ENCODE assay signal across 22 cellular contexts in the genomic region with DNA sequence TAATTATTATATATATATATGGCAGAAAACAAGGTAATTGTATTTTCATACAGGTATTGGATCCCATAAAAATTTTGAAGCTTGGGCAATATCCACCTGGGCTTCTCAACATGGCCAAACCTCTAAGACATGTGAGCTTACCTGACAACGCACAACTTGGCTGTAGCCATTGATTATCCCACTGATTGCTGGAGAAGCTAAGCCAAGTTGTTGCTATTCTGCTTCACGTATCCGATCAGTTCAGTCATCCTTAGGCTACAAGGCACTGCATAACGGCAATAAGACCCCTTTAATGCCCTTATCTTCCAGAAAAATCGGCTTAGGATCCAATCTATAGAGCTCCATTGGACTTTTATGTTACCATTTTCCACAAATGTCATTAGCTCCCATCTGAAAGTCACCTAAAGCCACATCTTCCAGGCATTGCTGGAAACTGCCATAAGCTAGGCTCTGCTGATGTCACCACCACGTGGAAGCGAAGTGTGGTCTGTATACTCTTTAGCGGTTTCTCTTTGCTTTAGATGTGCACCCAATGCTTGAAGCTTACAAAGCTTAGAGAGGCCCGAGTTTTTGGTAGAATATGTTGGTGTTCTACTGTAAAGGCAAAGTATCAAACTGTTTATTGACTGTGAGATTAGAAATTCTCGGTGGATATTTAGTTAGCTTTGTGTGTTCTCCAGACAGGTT.
DNase-seq lines count a peak whose midpoint lies in the region; ATAC-seq and TF ChIP-seq lines count a peak whose summit lies in the region.
"Had no signal": no experiment of that assay in that cellular context is flagged by ENCODE, and none has a peak within 500 bp of the region (broad histone marks: within the 10 kb centered on the region; RNA-seq: fewer than 3 reads in every experiment).

No MANE protein-coding gene starts in this region.

- H3K9me3 Mint-ChIP-seq in activated naive CD8-positive, alpha-beta T cell treated with anti-CD3 and anti-CD28 coated beads, Interleukin-2, amount 10 ng/mL, durations not matched to agents 7 days and 5 days, result no peaks in the 10 kb centered on the region
- no peaks in the 10 kb centered on the region for H3K9me3 Mint-ChIP-seq in activated naive CD8-positive, alpha-beta T cell treated with anti-CD3 and anti-CD28 coated beads for 36 hours
- H3K9me3 Mint-ChIP-seq in WTC11, result peaks cover 7% of the 10 kb centered on the region; the same call in 1 of the 2 replicates
- no peaks in the 10 kb centered on the region for H3K9me3 Mint-ChIP-seq in stimulated activated naive CD8-positive, alpha-beta T cell treated with anti-CD3 and anti-CD28 coated beads, Interleukin-15, amount 100 ng/mL, for 72 hours
- H3K9me3 Mint-ChIP-seq: activated T-helper 1 cell treated with anti-CD3 and anti-CD28 coated beads, Interleukin-12 subunit alpha, Interleukin-12 subunit beta, Interleukin-2, Interleukin-4 antibody, amounts not matched to agents 30 ng/mL and 10 ng/mL and 1 ng/mL, durations not matched to agents 14 hours and 24 hours and 36 hours; nephron progenitor cell; T-helper 1 cell treated with Interleukin-12 subunit alpha and Interleukin-12 subunit beta and Interleukin-4 antibody, amounts not matched to agents 30 μg/mL and 1 μg/mL, for 36 hours had no signal

- POLR2A ChIA-PET in activated naive CD8-positive, alpha-beta T cell treated with anti-CD3 and anti-CD28 coated beads, Interleukin-2, amount 10 ng/mL, durations not matched to agents 7 days and 5 days (lab: Charles Lee), result no interaction called here
- POLR2A ChIA-PET in WTC11 (lab: Charles Lee), result no interaction called here

- no peak overlapping the region for H3K4me3 Mint-ChIP-seq in activated naive CD8-positive, alpha-beta T cell treated with anti-CD3 and anti-CD28 coated beads, Interleukin-2, amount 10 ng/mL, durations not matched to agents 7 days and 5 days
- no peak overlapping the region for H3K4me3 Mint-ChIP-seq in activated naive CD8-positive, alpha-beta T cell treated with anti-CD3 and anti-CD28 coated beads for 36 hours
- no peak overlapping the region for H3K4me3 Mint-ChIP-seq in WTC11
- no peak overlapping the region for H3K4me3 Mint-ChIP-seq in stimulated activated naive CD8-positive, alpha-beta T cell treated with anti-CD3 and anti-CD28 coated beads, Interleukin-15, amount 100 ng/mL, for 72 hours
- H3K4me3 Mint-ChIP-seq: activated T-helper 1 cell treated with anti-CD3 and anti-CD28 coated beads, Interleukin-12 subunit alpha, Interleukin-12 subunit beta, Interleukin-2, Interleukin-4 antibody, amounts not matched to agents 30 ng/mL and 10 ng/mL and 1 ng/mL, durations not matched to agents 14 hours and 24 hours and 36 hours; nephron progenitor cell; T-helper 1 cell treated with Interleukin-12 subunit alpha and Interleukin-12 subunit beta and Interleukin-4 antibody, amounts not matched to agents 30 μg/mL and 1 μg/mL, for 36 hours; type B pancreatic cell had no signal

- DNase-seq in NCI-H2171 treated with DMSO at 0.1 percent for 48 hours (lab: John Stamatoyannopoulos, UW) (peak; percentile 23), NCI-H2171 (lab: John Stamatoyannopoulos, UW) (no peak), WTC11 (ENCODE audit: low spot score) (no peak)
- no peak for DNase-seq in activated naive CD8-positive, alpha-beta T cell treated with anti-CD3 and anti-CD28 coated beads, Interleukin-2, amount 10 ng/mL, durations not matched to agents 7 days and 5 days
- DNase-seq in activated naive CD8-positive, alpha-beta T cell treated with anti-CD3 and anti-CD28 coated beads for 36 hours, result no peak
- DNase-seq in stimulated activated naive CD8-positive, alpha-beta T cell treated with anti-CD3 and anti-CD28 coated beads, Interleukin-15, amount 100 ng/mL, for 72 hours, result no peak
- DNase-seq: AML-193; body of pancreas; DMS79 treated with DMSO at 0.1 percent for 48 hours; effector CD4-positive, alpha-beta T cell; erythroblast; NCI-H1105 treated with DMSO at 0.1 percent for 48 hours; NCI-H2081; NCI-H510A; nephron progenitor cell; right lobe of liver; SHP77 had no signal

- H3K4me1 Mint-ChIP-seq in activated naive CD8-positive, alpha-beta T cell treated with anti-CD3 and anti-CD28 coated beads, Interleukin-2, amount 10 ng/mL, durations not matched to agents 7 days and 5 days, result no peaks in the 10 kb centered on the region
- no peaks in the 10 kb centered on the region for H3K4me1 Mint-ChIP-seq in activated naive CD8-positive, alpha-beta T cell treated with anti-CD3 and anti-CD28 coated beads for 36 hours
- H3K4me1 Mint-ChIP-seq in WTC11, result no peaks in the 10 kb centered on the region
- no peaks in the 10 kb centered on the region for H3K4me1 Mint-ChIP-seq in stimulated activated naive CD8-positive, alpha-beta T cell treated with anti-CD3 and anti-CD28 coated beads, Interleukin-15, amount 100 ng/mL, for 72 hours

- peak; percentile 79 for ATAC-seq in activated naive CD8-positive, alpha-beta T cell treated with anti-CD3 and anti-CD28 coated beads, Interleukin-2, amount 10 ng/mL, durations not matched to agents 7 days and 5 days (ENCODE audit: low read depth)
- no peak for ATAC-seq in WTC11
- peak; percentile 74 for ATAC-seq in stimulated activated naive CD8-positive, alpha-beta T cell treated with anti-CD3 and anti-CD28 coated beads, Interleukin-15, amount 100 ng/mL, for 72 hours
- ATAC-seq in HG03520 (IDR thresholded peaks at IDR 0.05; ENCODE audit: unreplicated experiment), result no peak
- ATAC-seq in HG03097 (IDR thresholded peaks at IDR 0.05; ENCODE audit: low FRiP score, unreplicated experiment), result no peak
- ATAC-seq: body of pancreas, right lobe of liver had no signal

- TF ChIP-seq CTCF in WTC11 (IDR thresholded peaks at IDR 0.05), result no peak

- CTCF ChIA-PET in WTC11 (lab: Charles Lee), result interaction anchor here (0.6 to 2.6 kb wide), 3 partner anchors 49 to 550 kb away, joined by 5 to 19 read pairs (median 7); no protein-coding TSS in a partner anchor

- H3K27ac Mint-ChIP-seq in activated naive CD8-positive, alpha-beta T cell treated with anti-CD3 and anti-CD28 coated beads, Interleukin-2, amount 10 ng/mL, durations not matched to agents 7 days and 5 days, result no peak overlapping the region
- no peak overlapping the region for H3K27ac Mint-ChIP-seq in activated naive CD8-positive, alpha-beta T cell treated with anti-CD3 and anti-CD28 coated beads for 36 hours
- no peak overlapping the region for H3K27ac Mint-ChIP-seq in WTC11
- no peak overlapping the region for H3K27ac Mint-ChIP-seq in stimulated activated naive CD8-positive, alpha-beta T cell treated with anti-CD3 and anti-CD28 coated beads, Interleukin-15, amount 100 ng/mL, for 72 hours
- H3K27ac Mint-ChIP-seq: activated T-helper 1 cell treated with anti-CD3 and anti-CD28 coated beads, Interleukin-12 subunit alpha, Interleukin-12 subunit beta, Interleukin-2, Interleukin-4 antibody, amounts not matched to agents 30 ng/mL and 10 ng/mL and 1 ng/mL, durations not matched to agents 14 hours and 24 hours and 36 hours; nephron progenitor cell; T-helper 1 cell treated with Interleukin-12 subunit alpha and Interleukin-12 subunit beta and Interleukin-4 antibody, amounts not matched to agents 30 μg/mL and 1 μg/mL, for 36 hours; type B pancreatic cell had no signal

- no peaks in the 10 kb centered on the region for H3K36me3 Mint-ChIP-seq in activated naive CD8-positive, alpha-beta T cell treated with anti-CD3 and anti-CD28 coated beads, Interleukin-2, amount 10 ng/mL, durations not matched to agents 7 days and 5 days
- H3K36me3 Mint-ChIP-seq in activated naive CD8-positive, alpha-beta T cell treated with anti-CD3 and anti-CD28 coated beads for 36 hours, result no peaks in the 10 kb centered on the region
- no peaks in the 10 kb centered on the region for H3K36me3 Mint-ChIP-seq in WTC11
- H3K36me3 Mint-ChIP-seq: type B pancreatic cell had no signal

- H3K27me3 Mint-ChIP-seq in activated naive CD8-positive, alpha-beta T cell treated with anti-CD3 and anti-CD28 coated beads, Interleukin-2, amount 10 ng/mL, durations not matched to agents 7 days and 5 days, result no peaks in the 10 kb centered on the region
- H3K27me3 Mint-ChIP-seq in activated naive CD8-positive, alpha-beta T cell treated with anti-CD3 and anti-CD28 coated beads for 36 hours, result peaks cover 4% of the 10 kb centered on the region
- H3K27me3 Mint-ChIP-seq in WTC11 (ENCODE audit: low read depth), result no peaks in the 10 kb centered on the region
- peaks cover 9% of the 10 kb centered on the region for H3K27me3 Mint-ChIP-seq in stimulated activated naive CD8-positive, alpha-beta T cell treated with anti-CD3 and anti-CD28 coated beads, Interleukin-15, amount 100 ng/mL, for 72 hours

TF ChIP-seq in WTC11, 78 proteins besides CTCF, POLR2A, EP300 and RAD21 (continues in another document):
- TF ChIP-seq HMGA2 (CRISPR knock-in tag; IDR thresholded peaks at IDR 0.05) (peak; percentile 5; the same call in 1 of the 2 replicates), ZNF281 (CRISPR knock-in tag; IDR thresholded peaks at IDR 0.05) (no peak)

Comparison
In these comparisons a context has a peak if more than half of its experiments do, and no peak if none do; other contexts are left out.
1. ATAC-seq: peak in activated naive CD8-positive, alpha-beta T cell treated with anti-CD3 and anti-CD28 coated beads, Interleukin-2, amount 10 ng/mL, durations not matched to agents 7 days and 5 days (single experiment) and stimulated activated naive CD8-positive, alpha-beta T cell treated with anti-CD3 and anti-CD28 coated beads, Interleukin-15, amount 100 ng/mL, for 72 hours (single experiment); none in WTC11 (single experiment), HG03520 (single experiment) and HG03097 (single experiment).